9 cellular contexts compared by ENCODE assay signal in genomic region chrX:53440101-53440500, GRCh38. TPM values are rescaled to one million over a fixed set of nuclear protein-coding genes. Genes with fewer than 3 reads are reported as not detected.
DNase-seq lines count a peak whose midpoint lies in the region; ATAC-seq, FAIRE-seq and TF ChIP-seq lines count a peak whose summit lies in the region.
"Had no signal": no experiment of that assay in that cellular context is flagged by ENCODE, and none has a peak within 500 bp of the region (broad histone marks: within the 10 kb centered on the region; RNA-seq: fewer than 3 reads in every experiment).

No MANE protein-coding gene starts in this region.

- POLR2A ChIA-PET in A549 (lab: Yijun Ruan, JAX), result interaction anchor here (2.4 kb wide), 1 partner anchor 18 kb away, joined by 11 read pairs; the partner anchor contains the start of genes RIBC1 and SMC1A

- peaks cover 9% of the 10 kb centered on the region for H3K27me3 Mint-ChIP-seq in activated naive CD8-positive, alpha-beta T cell treated with anti-CD3 and anti-CD28 coated beads, Interleukin-2, amount 50 U/mL, for 24 hours
- peaks cover 10% of the 10 kb centered on the region for H3K27me3 Mint-ChIP-seq in mesothelial cell of epicardium (ENCODE audit: low read depth)

- 83% methylated on average over 5 of the region's 5 CpGs for WGBS in A549 (ENCODE audit: missing lambda C conversion rate)

- CTCF ChIA-PET in A549 (lab: Yijun Ruan, JAX), result interaction anchor here (0.8 to 2.0 kb wide), 4 partner anchors 13 to 146 kb away, joined by 3 to 7 read pairs (median 4); no protein-coding TSS in a partner anchor

- peak overlapping the region; percentile 90 to 95 for H3K27ac ChIP-seq in A549
- H3K27ac ChIP-seq: WERI-Rb-1 had no signal

- H3K4me1 Mint-ChIP-seq in activated naive CD8-positive, alpha-beta T cell treated with anti-CD3 and anti-CD28 coated beads, Interleukin-2, amount 50 U/mL, for 24 hours, result peaks cover 37% of the 10 kb centered on the region
- H3K4me1 Mint-ChIP-seq in mesothelial cell of epicardium, result peaks cover 9% of the 10 kb centered on the region

- H3K4me1 ChIP-seq in A549, result peaks cover 11% of the 10 kb centered on the region

- no peaks in the 10 kb centered on the region for H3K9me3 Mint-ChIP-seq in activated naive CD8-positive, alpha-beta T cell treated with anti-CD3 and anti-CD28 coated beads, Interleukin-2, amount 50 U/mL, for 24 hours
- H3K9me3 Mint-ChIP-seq in mesothelial cell of epicardium, result peaks cover 9% of the 10 kb centered on the region

- ATAC-seq in A549 (no peak), HG03378 (IDR thresholded peaks at IDR 0.05; ENCODE audit: unreplicated experiment) (no peak), HG03175 (IDR thresholded peaks at IDR 0.05; ENCODE audit: unreplicated experiment) (no peak)
- ATAC-seq in activated naive CD8-positive, alpha-beta T cell treated with anti-CD3 and anti-CD28 coated beads, Interleukin-2, amount 50 U/mL, for 24 hours, result no peak

- peak; percentile 93 for FAIRE-seq in A549 (lab: Jason Lieb, UNC)

- peak overlapping the region; percentile 46 for H3K4me3 ChIP-seq in A549

- H3K4me3 Mint-ChIP-seq in activated naive CD8-positive, alpha-beta T cell treated with anti-CD3 and anti-CD28 coated beads, Interleukin-2, amount 50 U/mL, for 24 hours, result peak overlapping the region; percentile 54
- H3K4me3 Mint-ChIP-seq in mesothelial cell of epicardium, result peak overlapping the region; percentile 16

- no peaks in the 10 kb centered on the region for H3K36me3 Mint-ChIP-seq in activated naive CD8-positive, alpha-beta T cell treated with anti-CD3 and anti-CD28 coated beads, Interleukin-2, amount 50 U/mL, for 24 hours (ENCODE audit: low read depth)
- H3K36me3 Mint-ChIP-seq in mesothelial cell of epicardium, result no peaks in the 10 kb centered on the region

- no peak for DNase-seq in A549 (ENCODE audit: low read depth in 1 of 2, low spot score in 1 of 2)
- DNase-seq in HT-29 (ENCODE audit: low spot score), result peak; percentile 41
- DNase-seq in activated naive CD8-positive, alpha-beta T cell treated with anti-CD3 and anti-CD28 coated beads, Interleukin-2, amount 50 U/mL, for 24 hours, result no peak
- DNase-seq in mesothelial cell of epicardium (ENCODE audit: low spot score in 2 of 2, unreplicated experiment in 2 of 2), result no peak
- DNase-seq in HK-2 (ENCODE audit: unreplicated experiment), result no peak
- no peak for DNase-seq in amygdala (lab: John Stamatoyannopoulos, UW)
- DNase-seq: WERI-Rb-1 had no signal

- TF ChIP-seq POLR2A in A549 (IDR thresholded peaks at IDR 0.05; ENCODE audit: low read length), result no peak

- H3K4me2 ChIP-seq in A549, result peak overlapping the region; percentile 98

- H3K9me3 ChIP-seq in A549, result no peaks in the 10 kb centered on the region

- TF ChIP-seq CTCF in A549 (IDR thresholded peaks at IDR 0.05) (no peak), mesothelial cell of epicardium (IDR thresholded peaks at IDR 0.05; ENCODE audit: unreplicated experiment) (no peak)

- H3K27ac Mint-ChIP-seq in activated naive CD8-positive, alpha-beta T cell treated with anti-CD3 and anti-CD28 coated beads, Interleukin-2, amount 50 U/mL, for 24 hours, result peak overlapping the region; percentile 64
- H3K27ac Mint-ChIP-seq in mesothelial cell of epicardium, result no peak overlapping the region

- no peak for TF ChIP-seq RAD21 in A549 (conservative IDR thresholded peaks at IDR 0.05 in 1 of 2, IDR thresholded peaks at IDR 0.05 in 1 of 2)

- TF ChIP-seq EP300 in A549 (IDR thresholded peaks at IDR 0.05), result no peak

TF ChIP-seq in A549, 52 proteins besides CTCF, POLR2A, EP300 and RAD21:
- no peak for TF ChIP-seq POLR2AphosphoS2 (conservative IDR thresholded peaks at IDR 0.05; ENCODE audit: low read length)
- no peak for TF ChIP-seq MAZ (IDR thresholded peaks at IDR 0.05; ENCODE audit: borderline replicate concordance, low read depth, low read length)
- TF ChIP-seq KDM5A (IDR thresholded peaks at IDR 0.05), result no peak
- TF ChIP-seq CHD4 (IDR thresholded peaks at IDR 0.05; ENCODE audit: borderline replicate concordance), result no peak
- no peak for TF ChIP-seq RCOR1 (IDR thresholded peaks at IDR 0.05; ENCODE audit: low read depth, low read length)
- TF ChIP-seq, protein P1, sequence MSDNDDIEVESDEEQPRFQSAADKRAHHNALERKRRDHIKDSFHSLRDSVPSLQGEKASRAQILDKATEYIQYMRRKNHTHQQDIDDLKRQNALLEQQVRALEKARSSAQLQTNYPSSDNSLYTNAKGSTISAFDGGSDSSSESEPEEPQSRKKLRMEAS (IDR thresholded peaks at IDR 0.05), result no peak

RNA-seq across cellular contexts. Expression of gene HSD17B10, which starts 5.9 kb away (rescaled TPM):
- polyA plus RNA-seq in A549 (2011; rRNA removed) (139 and 155 TPM in 2 replicates), A549 (2017; fragmentation: RNase III; extraction: RNeasy Plus Mini Kit Qiagen cat#74134 plus additional on column Dnase treatment) (147 to 153 TPM (median 149 TPM) in 3 replicates)
- 268 and 301 TPM in 2 replicates for polyA plus RNA-seq in A549 (2012; cell fraction: cytosol; rRNA removed)
- polyA plus RNA-seq in A549 (2012; cell fraction: nucleus; rRNA removed), result 255 and 270 TPM in 2 replicates
- 81.2 and 115 TPM in 2 replicates for polyA minus RNA-seq in A549 (2011; rRNA and poly(A)+ RNA removed)
- 182 and 190 TPM in 2 replicates for total RNA-seq in HT-29 (2014; rRNA removed; shearing (Covaris generic))
- 65.8 to 70.1 TPM (median 68.6 TPM) in 3 replicates for total RNA-seq in mesothelial cell of epicardium

RNA-seq across cellular contexts. Expression of gene RIBC1, which starts 17.4 kb away (rescaled TPM):
- polyA plus RNA-seq in A549 (2011; rRNA removed) (0.52 and 0.73 TPM in 2 replicates), A549 (2017; fragmentation: RNase III; extraction: RNeasy Plus Mini Kit Qiagen cat#74134 plus additional on column Dnase treatment) (0.96 to 1.5 TPM (median 1.1 TPM) in 3 replicates)
- 0.24 and 0.29 TPM in 2 replicates for polyA plus RNA-seq in A549 (2012; cell fraction: cytosol; rRNA removed)
- polyA plus RNA-seq in A549 (2012; cell fraction: nucleus; rRNA removed), result 0.36 and 0.40 TPM in 2 replicates
- 0.29 and 0.68 TPM in 2 replicates for polyA minus RNA-seq in A549 (2011; rRNA and poly(A)+ RNA removed)
- total RNA-seq in HT-29 (2014; rRNA removed; shearing (Covaris generic)), result 2.6 and 3.4 TPM in 2 replicates
- total RNA-seq in mesothelial cell of epicardium, result 1.2 to 2.0 TPM (median 1.7 TPM) in 3 replicates

RNA-seq across cellular contexts. Expression of gene SMC1A, which starts 17.6 kb away (rescaled TPM):
- polyA plus RNA-seq in A549 (2011; rRNA removed) (85.4 and 100 TPM in 2 replicates), A549 (2017; fragmentation: RNase III; extraction: RNeasy Plus Mini Kit Qiagen cat#74134 plus additional on column Dnase treatment) (72.1 to 79.4 TPM (median 76.7 TPM) in 3 replicates)
- polyA plus RNA-seq in A549 (2012; cell fraction: cytosol; rRNA removed), result 46.2 and 48.1 TPM in 2 replicates
- polyA plus RNA-seq in A549 (2012; cell fraction: nucleus; rRNA removed), result 55.1 and 84.6 TPM in 2 replicates
- 76.7 and 87.6 TPM in 2 replicates for polyA minus RNA-seq in A549 (2011; rRNA and poly(A)+ RNA removed)
- total RNA-seq in HT-29 (2014; rRNA removed; shearing (Covaris generic)), result 55.4 and 56.4 TPM in 2 replicates
- 58.2 to 66.2 TPM (median 65.1 TPM) in 3 replicates for total RNA-seq in mesothelial cell of epicardium
